ENCODE assay signal across 1 cellular context in genomic region chr1:57229076-57229475, GRCh38.
A peak's percentile ranks its signal among the peaks of the same experiment; 100 is the strongest.
TF ChIP-seq lines count a peak whose summit lies in the region.

No MANE protein-coding gene starts in this region.

TF ChIP-seq in K562, 482 proteins besides CTCF, POLR2A, EP300 and RAD21 (continued from another document):
- TF ChIP-seq CUX1 (CRISPR knock-in tag; IDR thresholded peaks at IDR 0.05) (no peak), NCOA6 (IDR thresholded peaks at IDR 0.05) (no peak), ZKSCAN1 (IDR thresholded peaks at IDR 0.05; ENCODE audit: low read depth, low read length) (no peak), TEAD2 (tag; IDR thresholded peaks at IDR 0.05) (no peak), TAL1 (IDR thresholded peaks at IDR 0.05) (peak; percentile 63), CBFA2T3 (IDR thresholded peaks at IDR 0.05) (peak; percentile 79), RCOR1 (IDR thresholded peaks at IDR 0.05; ENCODE audit: borderline replicate concordance in 1 of 2, low read depth in 2 of 2, low read length in 2 of 2) (peak in 1 of 2 experiments; percentile 68; a peak in 1 of 4 replicates), TRIM28 (IDR thresholded peaks at IDR 0.05) (no peak), ZBTB40 (IDR thresholded peaks at IDR 0.05) (peak; percentile 25; the same call in 1 of the 2 replicates), ZBTB40 (CRISPR knock-in tag; IDR thresholded peaks at IDR 0.05) (no peak), ZNF830 (CRISPR knock-in tag; IDR thresholded peaks at IDR 0.05) (no peak), ERF (CRISPR knock-in tag; IDR thresholded peaks at IDR 0.05) (no peak), SNIP1 (IDR thresholded peaks at IDR 0.05; ENCODE audit: low read depth) (no peak), KLF13 (tag; IDR thresholded peaks at IDR 0.05; ENCODE audit: borderline replicate concordance, low read depth) (no peak), SMARCE1 (IDR thresholded peaks at IDR 0.05) (peak; percentile 69), ZNF212 (CRISPR knock-in tag; IDR thresholded peaks at IDR 0.05) (no peak), CBFA2T2 (conservative IDR thresholded peaks at IDR 0.05) (peak; percentile 56), ARNT (IDR thresholded peaks at IDR 0.05) (no peak)
